Comparison of ENCODE assay signal across 10 cellular contexts in genomic region chr2:42906115-42906556, GRCh38.
A peak's percentile ranks its signal among the peaks of the same experiment; 100 is the strongest.
DNase-seq lines count a peak whose midpoint lies in the region; ATAC-seq and TF ChIP-seq lines count a peak whose summit lies in the region.
"Had no signal": no experiment of that assay in that cellular context is flagged by ENCODE, and none has a peak within 500 bp of the region (broad histone marks: within the 10 kb centered on the region; RNA-seq: fewer than 3 reads in every experiment).

No MANE protein-coding gene starts in this region.

- no peak overlapping the region for H3K18ac ChIP-seq in H9 (ENCODE audit: insufficient read length, low read depth, low read length)

- H4K5ac ChIP-seq in H9 (ENCODE audit: insufficient read length, low read depth, low read length), result no peak overlapping the region

- H3K23me2 ChIP-seq in H9 (ENCODE audit: insufficient read length, low read depth, low read length, poor library complexity, severe bottlenecking), result no peaks in the 10 kb centered on the region

- H3K27ac ChIP-seq in H9 (ENCODE audit: insufficient read length, low read depth, low read length) (no peak overlapping the region), lower lobe of right lung (peak overlapping the region; percentile 80), stomach smooth muscle (ENCODE audit: low read length) (peak overlapping the region; percentile 86), MM.1S (ENCODE audit: low read length) (no peak overlapping the region)
- H3K27ac ChIP-seq: neutrophil had no signal

- no peak overlapping the region for H2AK5ac ChIP-seq in H9 (ENCODE audit: insufficient read length, low read length)

- no peak overlapping the region for H3K4ac ChIP-seq in H9 (ENCODE audit: low read depth, low read length)

- H3K9me3 Mint-ChIP-seq in H9, result no peaks in the 10 kb centered on the region
- H3K9me3 Mint-ChIP-seq in brain, result peaks cover 0 to 5% (median 0%) of the 10 kb centered on the region in 5 experiments
- H3K9me3 Mint-ChIP-seq: T-helper 2 cell treated with Interferon-gamma antibody and Interleukin-4, amounts not matched to agents 5 μg/mL and 100 μg/mL, for 36 hours had no signal

- H3K14ac ChIP-seq in H9 (ENCODE audit: insufficient read depth, low read length), result no peak overlapping the region

- H4K91ac ChIP-seq in H9 (ENCODE audit: insufficient read length, low read depth, low read length), result no peak overlapping the region

- peak overlapping the region; percentile 47 for H4K8ac ChIP-seq in H9 (replicated peaks; ENCODE audit: insufficient read length, low read depth, low read length)

- no peak overlapping the region for H2BK15ac ChIP-seq in H9 (ENCODE audit: low read depth, low read length)

- H3K9me2 ChIP-seq in MM.1S (replicated peaks; ENCODE audit: insufficient read depth, low read length), result no peaks in the 10 kb centered on the region

- no peak overlapping the region for H3K23ac ChIP-seq in H9 (ENCODE audit: insufficient read length, low read depth, low read length)

- no peak overlapping the region for H2BK120ac ChIP-seq in H9 (ENCODE audit: low read depth, low read length, poor library complexity, severe bottlenecking)

- no peak overlapping the region for H2BK5ac ChIP-seq in H9 (ENCODE audit: insufficient read length, low read length)

- H3K79me2 ChIP-seq in H9 (ENCODE audit: insufficient read depth, low read length) (no peaks in the 10 kb centered on the region), MM.1S (ENCODE audit: low read length) (no peaks in the 10 kb centered on the region)

- no CpG with 5 or more reads among the region's 4 CpGs for WGBS in H9 (ENCODE audit: extremely low coverage, insufficient read length, low lambda C conversion rate)

- no peak overlapping the region for H2BK20ac ChIP-seq in H9 (ENCODE audit: low read depth, low read length, poor library complexity, severe bottlenecking)

- H3K27me3 Mint-ChIP-seq in H9 (ENCODE audit: low read depth), result peaks cover 7% of the 10 kb centered on the region
- H3K27me3 Mint-ChIP-seq in brain, result peaks cover 70% of the 10 kb centered on the region

- no peaks in the 10 kb centered on the region for H3F3A ChIP-seq in MM.1S (ENCODE audit: insufficient read depth, low read length)

- no peak overlapping the region for H2BK12ac ChIP-seq in H9 (ENCODE audit: insufficient read length, low read depth, low read length)

- no peaks in the 10 kb centered on the region for H3K9me3 ChIP-seq in H9 (ENCODE audit: control insufficient read depth, low read depth, low read length)
- H3K9me3 ChIP-seq in lower lobe of right lung, result no peaks in the 10 kb centered on the region
- H3K9me3 ChIP-seq in stomach smooth muscle (ENCODE audit: control insufficient read depth in 2 of 2, low read length in 2 of 2), result no peaks in the 10 kb centered on the region
- H3K9me3 ChIP-seq in MM.1S (replicated peaks; ENCODE audit: insufficient read depth, low read length), result no peaks in the 10 kb centered on the region
- H3K9me3 ChIP-seq: neutrophil had no signal

- H4K20me1 ChIP-seq in H9 (ENCODE audit: control insufficient read depth, insufficient read depth, insufficient read length) (no peaks in the 10 kb centered on the region), MM.1S (ENCODE audit: insufficient read depth, low read length) (no peaks in the 10 kb centered on the region)

- no peak for ATAC-seq in lower lobe of right lung
- ATAC-seq in GM21825 (IDR thresholded peaks at IDR 0.05; ENCODE audit: unreplicated experiment), result no peak

- H2AFZ ChIP-seq in H9 (ENCODE audit: low read length) (no peak overlapping the region), MM.1S (ENCODE audit: low read length) (no peak overlapping the region)

- H3K79me1 ChIP-seq in H9 (ENCODE audit: insufficient read depth, low read depth, low read length, poor library complexity, severe bottlenecking), result no peaks in the 10 kb centered on the region

- TF ChIP-seq CTCF in H9 (conservative IDR thresholded peaks at IDR 0.05), result no peak
- TF ChIP-seq CTCF in brain (conservative IDR thresholded peaks at IDR 0.05), result no peak
- no peak for TF ChIP-seq CTCF in lower lobe of right lung (IDR thresholded peaks at IDR 0.05)
- TF ChIP-seq CTCF in MM.1S (IDR thresholded peaks at IDR 0.05; ENCODE audit: low read length), result no peak

- no peak overlapping the region for H3K56ac ChIP-seq in H9 (ENCODE audit: insufficient read length, low read depth, low read length)

- H3K9ac ChIP-seq in H9 (ENCODE audit: extremely low read depth, insufficient read length, low read length), result no peak overlapping the region
- H3K9ac ChIP-seq in stomach smooth muscle (ENCODE audit: low read length in 2 of 2), result peak overlapping the region; percentile 47 to 58
- no peak overlapping the region for H3K9ac ChIP-seq in MM.1S (ENCODE audit: low read length)

- H3K36me3 Mint-ChIP-seq in H9 (ENCODE audit: insufficient read depth in 1 of 3, low read depth in 3 of 3), result no peaks in the 10 kb centered on the region
- H3K36me3 Mint-ChIP-seq in brain, result no peaks in the 10 kb centered on the region

- H3K27ac Mint-ChIP-seq in H9, result peak overlapping the region in 1 of 3 experiments; percentile 72; a peak in 1 of 7 replicates
- peak overlapping the region; percentile 52 to 97 (median 93) for H3K27ac Mint-ChIP-seq in brain
- H3K27ac Mint-ChIP-seq: T-helper 2 cell treated with Interferon-gamma antibody and Interleukin-4, amounts not matched to agents 5 μg/mL and 100 μg/mL, for 36 hours had no signal

- no peak overlapping the region for H3K4me2 ChIP-seq in H9 (ENCODE audit: insufficient read depth, insufficient read length, low read length)
- H3K4me2 ChIP-seq in MM.1S (ENCODE audit: low read depth, low read length), result no peak overlapping the region

- peaks cover 19 to 29% of the 10 kb centered on the region in 2 experiments for H3K4me1 Mint-ChIP-seq in H9
- peaks cover 59% of the 10 kb centered on the region for H3K4me1 Mint-ChIP-seq in brain

- H3K27me3 ChIP-seq in H9 (ENCODE audit: insufficient read depth, low read length) (no peaks in the 10 kb centered on the region), lower lobe of right lung (ENCODE audit: low read depth) (peaks cover 29% of the 10 kb centered on the region), stomach smooth muscle (ENCODE audit: control insufficient read depth in 1 of 2, insufficient read depth in 2 of 2, low read length in 2 of 2) (no peaks in the 10 kb centered on the region), MM.1S (replicated peaks; ENCODE audit: insufficient read depth, low read length) (no peaks in the 10 kb centered on the region)

- H3K4me3 ChIP-seq in lower lobe of right lung (no peak overlapping the region), stomach smooth muscle (ENCODE audit: low read length in 2 of 2) (peak overlapping the region; percentile 43 to 57), MM.1S (ENCODE audit: low read length) (no peak overlapping the region)

- H3K36me3 ChIP-seq in lower lobe of right lung (no peaks in the 10 kb centered on the region), stomach smooth muscle (ENCODE audit: control insufficient read depth in 2 of 2, insufficient read depth in 2 of 2, low read length in 2 of 2) (no peaks in the 10 kb centered on the region), MM.1S (replicated peaks; ENCODE audit: insufficient read depth, low read length) (no peaks in the 10 kb centered on the region)
- H3K36me3 ChIP-seq: neutrophil had no signal

- H3K4me1 ChIP-seq in H9 (ENCODE audit: insufficient read depth, low read length) (peaks cover 1% of the 10 kb centered on the region; the same call in 1 of the 2 replicates), lower lobe of right lung (peaks cover 52% of the 10 kb centered on the region), stomach smooth muscle (ENCODE audit: control insufficient read depth, insufficient read depth, low read length) (peaks cover 73% of the 10 kb centered on the region), MM.1S (ENCODE audit: low read length) (peaks cover 21% of the 10 kb centered on the region)

- H3T11ph ChIP-seq in H9 (ENCODE audit: low read length), result no peak overlapping the region

- DNase-seq in H9, result no peak
- DNase-seq in lower lobe of right lung, result no peak
- DNase-seq in EL, result no peak
- no peak for DNase-seq in MM.1S
- DNase-seq in NCI-H1048 (lab: John Stamatoyannopoulos, UW), result no peak

- no peak overlapping the region for H3K4me3 Mint-ChIP-seq in H9
- peak overlapping the region in 4 of 5 experiments; percentile 7 to 72 (median 58) for H3K4me3 Mint-ChIP-seq in brain
- H3K4me3 Mint-ChIP-seq: T-helper 2 cell treated with Interferon-gamma antibody and Interleukin-4, amounts not matched to agents 5 μg/mL and 100 μg/mL, for 36 hours had no signal

- intact Hi-C loops in lower lobe of right lung (cut with DNase I), result no loop called here

Comparison
In these comparisons a context has a peak if more than half of its experiments do, and no peak if none do; other contexts are left out.
1. H3K27ac ChIP-seq: peak in lower lobe of right lung (single experiment) and stomach smooth muscle (single experiment); none in H9 (single experiment) and MM.1S (single experiment).
2. H3K9ac ChIP-seq: peak in stomach smooth muscle (2 of 2); none in H9 (single experiment) and MM.1S (single experiment).
3. H3K4me3 Mint-ChIP-seq: peak in brain (4 of 5); none in H9 (0 of 2).
4. H3K4me3 ChIP-seq: peak in stomach smooth muscle (2 of 2); none in lower lobe of right lung (single experiment) and MM.1S (single experiment).